In the genomic region with DNA sequence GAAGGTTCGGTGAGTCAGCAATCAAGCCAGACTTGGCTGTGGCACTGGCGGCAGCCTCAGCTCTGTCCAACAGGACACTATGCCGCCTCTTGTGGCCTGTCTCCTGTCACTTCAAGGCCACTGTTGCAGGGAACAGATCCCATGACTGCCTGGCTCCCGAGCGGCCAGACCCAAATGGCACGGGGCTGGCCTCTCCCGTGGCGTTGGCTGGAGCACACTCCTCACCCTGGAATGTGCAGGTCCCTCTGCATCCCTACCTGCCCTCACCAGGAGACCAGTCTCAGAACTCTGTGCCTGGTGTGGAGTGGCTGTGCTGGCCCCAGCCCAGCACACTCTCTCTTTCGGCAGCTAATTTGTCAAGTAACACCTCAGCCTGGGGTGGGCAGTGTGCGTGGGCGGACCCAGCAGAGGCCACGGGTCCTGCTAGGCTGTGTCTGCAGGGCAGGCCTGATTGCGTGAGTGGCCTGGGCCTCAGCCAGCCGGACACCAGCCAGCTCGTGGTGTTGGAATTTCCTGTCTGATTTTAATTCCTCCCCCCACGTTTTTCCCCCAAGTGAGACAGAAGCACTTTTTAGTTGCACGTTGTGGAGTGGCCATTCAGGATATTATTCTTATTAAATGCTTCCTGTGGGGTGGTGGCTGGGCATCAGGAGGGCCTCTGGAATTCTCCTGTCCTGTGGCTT, we compare ENCODE assay signal across 1 cellular context.
A peak's percentile ranks its signal among the peaks of the same experiment; 100 is the strongest.
TF ChIP-seq lines count a peak whose summit lies in the region.

No MANE protein-coding gene starts in this region.

TF ChIP-seq in K562, 482 proteins besides CTCF, POLR2A, EP300 and RAD21 (continued from another document and continues in another):
- TF ChIP-seq HDGF (IDR thresholded peaks at IDR 0.05) (0 out of 2 replicates have a peak, but pooled peaks have one; percentile 61), POLR2B (IDR thresholded peaks at IDR 0.05; ENCODE audit: low read depth, partially characterized antibody) (no peak), LEF1 (IDR thresholded peaks at IDR 0.05) (no peak), TCFL5 (CRISPR knock-in tag; conservative IDR thresholded peaks at IDR 0.05) (no peak), RBM39 (optimal IDR thresholded peaks at IDR 0.05; ENCODE audit: low read depth, low read length) (no peak), KAT2B (IDR thresholded peaks at IDR 0.05; ENCODE audit: low read depth, low read length) (no peak), SREBF2 (CRISPR knock-in tag; IDR thresholded peaks at IDR 0.05) (no peak), PTRF (tag; IDR thresholded peaks at IDR 0.05) (no peak), STAG1 (CRISPR knock-in tag; IDR thresholded peaks at IDR 0.05; ENCODE audit: borderline replicate concordance) (no peak), XRCC5 (IDR thresholded peaks at IDR 0.05; ENCODE audit: low read depth, low read length) (no peak), BCL6 (CRISPR knock-in tag; IDR thresholded peaks at IDR 0.05) (no peak), ZNF583 (CRISPR knock-in tag; IDR thresholded peaks at IDR 0.05) (no peak), SRSF9 (IDR thresholded peaks at IDR 0.05; ENCODE audit: borderline replicate concordance, low read depth, low read length) (no peak), SPI1 (IDR thresholded peaks at IDR 0.05; ENCODE audit: borderline replicate concordance, low read depth, low read length) (no peak), NFIC (IDR thresholded peaks at IDR 0.05) (0 out of 2 replicates have a peak, but pooled peaks have one; percentile 23), NFE2 (IDR thresholded peaks at IDR 0.05; ENCODE audit: low read depth) (peak; percentile 90), TEAD1 (CRISPR knock-in tag; IDR thresholded peaks at IDR 0.05) (no peak), CEBPB (tag; IDR thresholded peaks at IDR 0.05) (no peak), MEF2A (IDR thresholded peaks at IDR 0.05; ENCODE audit: control insufficient read depth, low read depth, low read length) (no peak), PHTF2 (CRISPR knock-in tag; IDR thresholded peaks at IDR 0.05) (no peak), RBM14 (IDR thresholded peaks at IDR 0.05; ENCODE audit: borderline replicate concordance, insufficient read depth, low read depth, low read length) (no peak), KLF1 (tag; IDR thresholded peaks at IDR 0.05) (no peak), ZNF695 (CRISPR knock-in tag; IDR thresholded peaks at IDR 0.05) (no peak), SRSF7 (optimal IDR thresholded peaks at IDR 0.05; ENCODE audit: low read depth, low read length) (no peak), ZNF444 (CRISPR knock-in tag; IDR thresholded peaks at IDR 0.05) (no peak), NR4A1 (CRISPR knock-in tag; IDR thresholded peaks at IDR 0.05) (no peak), NR4A1 (tag; IDR thresholded peaks at IDR 0.05) (no peak), CBFA2T3 (IDR thresholded peaks at IDR 0.05) (no peak), RBM15 (IDR thresholded peaks at IDR 0.05; ENCODE audit: insufficient read depth, low read length) (no peak), CBFB (CRISPR knock-in tag; IDR thresholded peaks at IDR 0.05) (0 out of 2 replicates have a peak, but pooled peaks have one; percentile 44), RFX7 (CRISPR knock-in tag; IDR thresholded peaks at IDR 0.05) (no peak), BACH1 (tag; IDR thresholded peaks at IDR 0.05) (no peak), TEAD2 (tag; IDR thresholded peaks at IDR 0.05) (0 out of 2 replicates have a peak, but pooled peaks have one; percentile 59), RB1 (IDR thresholded peaks at IDR 0.05; ENCODE audit: low read depth) (peak; percentile 14; the same call in 1 of the 2 replicates), ZBED1 (IDR thresholded peaks at IDR 0.05) (no peak), EWSR1 (IDR thresholded peaks at IDR 0.05; ENCODE audit: borderline replicate concordance, low read depth, partially characterized antibody) (no peak), SMAD4 (CRISPR knock-in tag; conservative IDR thresholded peaks at IDR 0.05) (peak; percentile 56; the same call in 1 of the 2 replicates), ZNF165 (CRISPR knock-in tag; IDR thresholded peaks at IDR 0.05; ENCODE audit: borderline replicate concordance) (no peak), PRMT5 (CRISPR knock-in tag; IDR thresholded peaks at IDR 0.05) (no peak)
- TF ChIP-seq, protein P1, sequence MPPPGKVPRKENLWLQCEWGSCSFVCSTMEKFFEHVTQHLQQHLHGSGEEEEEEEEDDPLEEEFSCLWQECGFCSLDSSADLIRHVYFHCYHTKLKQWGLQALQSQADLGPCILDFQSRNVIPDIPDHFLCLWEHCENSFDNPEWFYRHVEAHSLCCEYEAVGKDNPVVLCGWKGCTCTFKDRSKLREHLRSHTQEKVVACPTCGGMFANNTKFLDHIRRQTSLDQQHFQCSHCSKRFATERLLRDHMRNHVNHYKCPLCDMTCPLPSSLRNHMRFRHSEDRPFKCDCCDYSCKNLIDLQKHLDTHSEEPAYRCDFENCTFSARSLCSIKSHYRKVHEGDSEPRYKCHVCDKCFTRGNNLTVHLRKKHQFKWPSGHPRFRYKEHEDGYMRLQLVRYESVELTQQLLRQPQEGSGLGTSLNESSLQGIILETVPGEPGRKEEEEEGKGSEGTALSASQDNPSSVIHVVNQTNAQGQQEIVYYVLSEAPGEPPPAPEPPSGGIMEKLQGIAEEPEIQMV (tag; conservative IDR thresholded peaks at IDR 0.05; ENCODE audit: low read depth), result 0 out of 2 replicates have a peak, but pooled peaks have one; percentile 66
- TF ChIP-seq, protein P2, sequence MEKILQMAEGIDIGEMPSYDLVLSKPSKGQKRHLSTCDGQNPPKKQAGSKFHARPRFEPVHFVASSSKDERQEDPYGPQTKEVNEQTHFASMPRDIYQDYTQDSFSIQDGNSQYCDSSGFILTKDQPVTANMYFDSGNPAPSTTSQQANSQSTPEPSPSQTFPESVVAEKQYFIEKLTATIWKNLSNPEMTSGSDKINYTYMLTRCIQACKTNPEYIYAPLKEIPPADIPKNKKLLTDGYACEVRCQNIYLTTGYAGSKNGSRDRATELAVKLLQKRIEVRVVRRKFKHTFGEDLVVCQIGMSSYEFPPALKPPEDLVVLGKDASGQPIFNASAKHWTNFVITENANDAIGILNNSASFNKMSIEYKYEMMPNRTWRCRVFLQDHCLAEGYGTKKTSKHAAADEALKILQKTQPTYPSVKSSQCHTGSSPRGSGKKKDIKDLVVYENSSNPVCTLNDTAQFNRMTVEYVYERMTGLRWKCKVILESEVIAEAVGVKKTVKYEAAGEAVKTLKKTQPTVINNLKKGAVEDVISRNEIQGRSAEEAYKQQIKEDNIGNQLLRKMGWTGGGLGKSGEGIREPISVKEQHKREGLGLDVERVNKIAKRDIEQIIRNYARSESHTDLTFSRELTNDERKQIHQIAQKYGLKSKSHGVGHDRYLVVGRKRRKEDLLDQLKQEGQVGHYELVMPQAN (IDR thresholded peaks at IDR 0.05; ENCODE audit: borderline replicate concordance), result no peak
- TF ChIP-seq, protein P3, sequence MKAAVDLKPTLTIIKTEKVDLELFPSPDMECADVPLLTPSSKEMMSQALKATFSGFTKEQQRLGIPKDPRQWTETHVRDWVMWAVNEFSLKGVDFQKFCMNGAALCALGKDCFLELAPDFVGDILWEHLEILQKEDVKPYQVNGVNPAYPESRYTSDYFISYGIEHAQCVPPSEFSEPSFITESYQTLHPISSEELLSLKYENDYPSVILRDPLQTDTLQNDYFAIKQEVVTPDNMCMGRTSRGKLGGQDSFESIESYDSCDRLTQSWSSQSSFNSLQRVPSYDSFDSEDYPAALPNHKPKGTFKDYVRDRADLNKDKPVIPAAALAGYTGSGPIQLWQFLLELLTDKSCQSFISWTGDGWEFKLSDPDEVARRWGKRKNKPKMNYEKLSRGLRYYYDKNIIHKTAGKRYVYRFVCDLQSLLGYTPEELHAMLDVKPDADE (conservative IDR thresholded peaks at IDR 0.05; ENCODE audit: control insufficient read depth, low read depth, low read length), result no peak
- TF ChIP-seq, protein P4, sequence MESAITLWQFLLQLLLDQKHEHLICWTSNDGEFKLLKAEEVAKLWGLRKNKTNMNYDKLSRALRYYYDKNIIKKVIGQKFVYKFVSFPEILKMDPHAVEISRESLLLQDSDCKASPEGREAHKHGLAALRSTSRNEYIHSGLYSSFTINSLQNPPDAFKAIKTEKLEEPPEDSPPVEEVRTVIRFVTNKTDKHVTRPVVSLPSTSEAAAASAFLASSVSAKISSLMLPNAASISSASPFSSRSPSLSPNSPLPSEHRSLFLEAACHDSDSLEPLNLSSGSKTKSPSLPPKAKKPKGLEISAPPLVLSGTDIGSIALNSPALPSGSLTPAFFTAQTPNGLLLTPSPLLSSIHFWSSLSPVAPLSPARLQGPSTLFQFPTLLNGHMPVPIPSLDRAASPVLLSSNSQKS (CRISPR knock-in tag; IDR thresholded peaks at IDR 0.05), result no peak
- TF ChIP-seq, protein P5, sequence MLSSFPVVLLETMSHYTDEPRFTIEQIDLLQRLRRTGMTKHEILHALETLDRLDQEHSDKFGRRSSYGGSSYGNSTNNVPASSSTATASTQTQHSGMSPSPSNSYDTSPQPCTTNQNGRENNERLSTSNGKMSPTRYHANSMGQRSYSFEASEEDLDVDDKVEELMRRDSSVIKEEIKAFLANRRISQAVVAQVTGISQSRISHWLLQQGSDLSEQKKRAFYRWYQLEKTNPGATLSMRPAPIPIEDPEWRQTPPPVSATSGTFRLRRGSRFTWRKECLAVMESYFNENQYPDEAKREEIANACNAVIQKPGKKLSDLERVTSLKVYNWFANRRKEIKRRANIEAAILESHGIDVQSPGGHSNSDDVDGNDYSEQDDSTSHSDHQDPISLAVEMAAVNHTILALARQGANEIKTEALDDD (IDR thresholded peaks at IDR 0.05), result no peak
- TF ChIP-seq, protein P6, sequence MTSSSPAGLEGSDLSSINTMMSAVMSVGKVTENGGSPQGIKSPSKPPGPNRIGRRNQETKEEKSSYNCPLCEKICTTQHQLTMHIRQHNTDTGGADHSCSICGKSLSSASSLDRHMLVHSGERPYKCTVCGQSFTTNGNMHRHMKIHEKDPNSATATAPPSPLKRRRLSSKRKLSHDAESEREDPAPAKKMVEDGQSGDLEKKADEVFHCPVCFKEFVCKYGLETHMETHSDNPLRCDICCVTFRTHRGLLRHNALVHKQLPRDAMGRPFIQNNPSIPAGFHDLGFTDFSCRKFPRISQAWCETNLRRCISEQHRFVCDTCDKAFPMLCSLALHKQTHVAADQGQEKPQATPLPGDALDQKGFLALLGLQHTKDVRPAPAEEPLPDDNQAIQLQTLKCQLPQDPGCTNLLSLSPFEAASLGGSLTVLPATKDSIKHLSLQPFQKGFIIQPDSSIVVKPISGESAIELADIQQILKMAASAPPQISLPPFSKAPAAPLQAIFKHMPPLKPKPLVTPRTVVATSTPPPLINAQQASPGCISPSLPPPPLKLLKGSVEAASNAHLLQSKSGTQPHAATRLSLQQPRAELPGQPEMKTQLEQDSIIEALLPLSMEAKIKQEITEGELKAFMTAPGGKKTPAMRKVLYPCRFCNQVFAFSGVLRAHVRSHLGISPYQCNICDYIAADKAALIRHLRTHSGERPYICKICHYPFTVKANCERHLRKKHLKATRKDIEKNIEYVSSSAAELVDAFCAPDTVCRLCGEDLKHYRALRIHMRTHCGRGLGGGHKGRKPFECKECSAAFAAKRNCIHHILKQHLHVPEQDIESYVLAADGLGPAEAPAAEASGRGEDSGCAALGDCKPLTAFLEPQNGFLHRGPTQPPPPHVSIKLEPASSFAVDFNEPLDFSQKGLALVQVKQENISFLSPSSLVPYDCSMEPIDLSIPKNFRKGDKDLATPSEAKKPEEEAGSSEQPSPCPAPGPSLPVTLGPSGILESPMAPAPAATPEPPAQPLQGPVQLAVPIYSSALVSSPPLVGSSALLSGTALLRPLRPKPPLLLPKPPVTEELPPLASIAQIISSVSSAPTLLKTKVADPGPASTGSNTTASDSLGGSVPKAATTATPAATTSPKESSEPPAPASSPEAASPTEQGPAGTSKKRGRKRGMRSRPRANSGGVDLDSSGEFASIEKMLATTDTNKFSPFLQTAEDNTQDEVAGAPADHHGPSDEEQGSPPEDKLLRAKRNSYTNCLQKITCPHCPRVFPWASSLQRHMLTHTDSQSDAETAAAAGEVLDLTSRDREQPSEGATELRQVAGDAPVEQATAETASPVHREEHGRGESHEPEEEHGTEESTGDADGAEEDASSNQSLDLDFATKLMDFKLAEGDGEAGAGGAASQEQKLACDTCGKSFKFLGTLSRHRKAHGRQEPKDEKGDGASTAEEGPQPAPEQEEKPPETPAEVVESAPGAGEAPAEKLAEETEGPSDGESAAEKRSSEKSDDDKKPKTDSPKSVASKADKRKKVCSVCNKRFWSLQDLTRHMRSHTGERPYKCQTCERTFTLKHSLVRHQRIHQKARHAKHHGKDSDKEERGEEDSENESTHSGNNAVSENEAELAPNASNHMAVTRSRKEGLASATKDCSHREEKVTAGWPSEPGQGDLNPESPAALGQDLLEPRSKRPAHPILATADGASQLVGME (CRISPR knock-in tag; IDR thresholded peaks at IDR 0.05), result no peak
- TF ChIP-seq, protein P7, sequence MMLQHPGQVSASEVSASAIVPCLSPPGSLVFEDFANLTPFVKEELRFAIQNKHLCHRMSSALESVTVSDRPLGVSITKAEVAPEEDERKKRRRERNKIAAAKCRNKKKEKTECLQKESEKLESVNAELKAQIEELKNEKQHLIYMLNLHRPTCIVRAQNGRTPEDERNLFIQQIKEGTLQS (IDR thresholded peaks at IDR 0.05), result no peak
- TF ChIP-seq, protein P7 (CRISPR knock-in tag; conservative IDR thresholded peaks at IDR 0.05), result no peak
- TF ChIP-seq, protein P8, sequence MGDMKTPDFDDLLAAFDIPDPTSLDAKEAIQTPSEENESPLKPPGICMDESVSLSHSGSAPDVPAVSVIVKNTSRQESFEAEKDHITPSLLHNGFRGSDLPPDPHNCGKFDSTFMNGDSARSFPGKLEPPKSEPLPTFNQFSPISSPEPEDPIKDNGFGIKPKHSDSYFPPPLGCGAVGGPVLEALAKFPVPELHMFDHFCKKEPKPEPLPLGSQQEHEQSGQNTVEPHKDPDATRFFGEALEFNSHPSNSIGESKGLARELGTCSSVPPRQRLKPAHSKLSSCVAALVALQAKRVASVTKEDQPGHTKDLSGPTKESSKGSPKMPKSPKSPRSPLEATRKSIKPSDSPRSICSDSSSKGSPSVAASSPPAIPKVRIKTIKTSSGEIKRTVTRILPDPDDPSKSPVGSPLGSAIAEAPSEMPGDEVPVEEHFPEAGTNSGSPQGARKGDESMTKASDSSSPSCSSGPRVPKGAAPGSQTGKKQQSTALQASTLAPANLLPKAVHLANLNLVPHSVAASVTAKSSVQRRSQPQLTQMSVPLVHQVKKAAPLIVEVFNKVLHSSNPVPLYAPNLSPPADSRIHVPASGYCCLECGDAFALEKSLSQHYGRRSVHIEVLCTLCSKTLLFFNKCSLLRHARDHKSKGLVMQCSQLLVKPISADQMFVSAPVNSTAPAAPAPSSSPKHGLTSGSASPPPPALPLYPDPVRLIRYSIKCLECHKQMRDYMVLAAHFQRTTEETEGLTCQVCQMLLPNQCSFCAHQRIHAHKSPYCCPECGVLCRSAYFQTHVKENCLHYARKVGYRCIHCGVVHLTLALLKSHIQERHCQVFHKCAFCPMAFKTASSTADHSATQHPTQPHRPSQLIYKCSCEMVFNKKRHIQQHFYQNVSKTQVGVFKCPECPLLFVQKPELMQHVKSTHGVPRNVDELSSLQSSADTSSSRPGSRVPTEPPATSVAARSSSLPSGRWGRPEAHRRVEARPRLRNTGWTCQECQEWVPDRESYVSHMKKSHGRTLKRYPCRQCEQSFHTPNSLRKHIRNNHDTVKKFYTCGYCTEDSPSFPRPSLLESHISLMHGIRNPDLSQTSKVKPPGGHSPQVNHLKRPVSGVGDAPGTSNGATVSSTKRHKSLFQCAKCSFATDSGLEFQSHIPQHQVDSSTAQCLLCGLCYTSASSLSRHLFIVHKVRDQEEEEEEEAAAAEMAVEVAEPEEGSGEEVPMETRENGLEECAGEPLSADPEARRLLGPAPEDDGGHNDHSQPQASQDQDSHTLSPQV (IDR thresholded peaks at IDR 0.05), result no peak
